In the genomic region with DNA sequence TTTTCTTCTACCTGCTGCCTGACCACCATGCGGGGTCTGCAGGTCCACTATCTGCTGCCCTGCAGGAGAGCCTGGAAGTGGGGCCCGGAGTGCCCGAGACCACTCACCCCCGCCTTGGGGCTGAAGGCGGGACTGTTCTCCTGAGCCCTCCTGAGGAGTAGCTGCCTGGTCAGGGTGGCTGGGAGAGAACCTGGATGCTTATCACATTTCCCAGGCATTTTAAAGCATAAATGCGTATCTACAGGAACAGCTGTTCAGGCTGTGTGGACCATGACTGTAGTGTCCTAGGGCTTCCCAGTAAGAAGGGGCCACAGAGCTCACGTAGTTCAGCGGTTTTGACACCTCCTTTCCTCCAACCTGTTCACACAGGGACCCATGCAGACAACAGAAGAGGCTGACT, we compare ENCODE assay signal across 24 cellular contexts.
"Had no signal": no experiment of that assay in that cellular context is flagged by ENCODE, and none has a peak within 500 bp of the region (broad histone marks: within the 10 kb centered on the region; RNA-seq: fewer than 3 reads in every experiment).

No MANE protein-coding gene starts in this region.

- H3K27me3 ChIP-seq: colonic mucosa, esophagus squamous epithelium, gastrocnemius medialis, heart right ventricle, left lung had no signal

- DNase-seq: colonic mucosa; cortex of kidney; effector CD8-positive, alpha-beta T cell; effector memory CD8-positive, alpha-beta T cell; endodermal cell; erythroblast; esophagus squamous epithelium; foreskin fibroblast; foreskin melanocyte; gastrocnemius medialis; glutamatergic neuron; heart right ventricle; hippocampal formation; left cardiac atrium; left ventricle myocardium superior; lower lobe of right lung; mesenchymal stem cell; mucosa of descending colon had no signal

- H3K9me3 ChIP-seq: colonic mucosa, esophagus squamous epithelium, gastrocnemius medialis, heart right ventricle, left lung, lower lobe of right lung, mucosa of descending colon had no signal

- H3K36me3 ChIP-seq: colonic mucosa, gastrocnemius medialis had no signal

- H3K27ac ChIP-seq: colonic mucosa, epithelial cell of prostate, esophagus squamous epithelium, gastrocnemius medialis, heart right ventricle, left lung, lower lobe of right lung had no signal

- H3K4me1 ChIP-seq: colonic mucosa, esophagus squamous epithelium, gastrocnemius medialis, left lung, lower lobe of right lung had no signal

- H3K4me3 ChIP-seq: colonic mucosa, esophagus squamous epithelium, gastrocnemius medialis, heart right ventricle, left lung, lower lobe of right lung, mucosa of descending colon had no signal

- FAIRE-seq: endometrium, islet of Langerhans, keratinocyte had no signal

- ATAC-seq: effector memory CD8-positive, alpha-beta T cell; esophagus mucosa; gastrocnemius medialis; heart right ventricle; left cardiac atrium; left lung; left ventricle myocardium superior; lower lobe of right lung; mucosa of descending colon had no signal
